ENCODE assay signal across 8 cellular contexts in the genomic region with DNA sequence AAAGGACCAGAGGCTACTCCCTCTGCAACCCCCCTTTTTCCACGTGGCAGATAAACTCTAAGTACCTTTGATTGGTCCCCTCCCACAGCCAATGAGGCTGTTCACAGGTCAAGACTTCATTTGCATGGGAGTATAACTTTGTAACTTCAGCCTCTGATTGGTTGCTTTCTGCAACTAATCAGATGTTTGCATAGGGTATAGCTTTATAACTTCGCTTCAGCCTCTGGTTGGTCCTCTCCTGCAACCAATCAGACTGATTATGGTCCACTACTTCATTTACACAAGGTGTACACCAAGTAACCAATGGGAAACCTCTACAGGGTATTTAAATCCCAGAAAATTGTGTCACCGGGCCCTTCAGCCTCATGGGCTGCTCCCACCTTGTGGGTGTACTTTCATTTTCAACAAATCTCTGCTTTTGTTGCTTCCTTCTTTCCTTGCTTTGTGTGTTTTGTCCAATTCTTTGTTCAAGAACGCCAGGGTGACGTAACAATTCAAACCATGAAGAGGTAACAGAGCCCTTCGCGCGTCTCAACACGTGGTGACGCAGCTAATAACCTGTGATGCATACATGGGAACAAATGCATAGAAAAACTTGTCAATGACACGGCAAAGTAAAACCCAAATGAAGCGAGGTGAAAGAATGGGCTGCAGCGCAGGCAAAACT. TPM values are rescaled to one million over a fixed set of nuclear protein-coding genes. Genes with fewer than 3 reads are reported as not detected.
A peak's percentile ranks its signal among the peaks of the same experiment; 100 is the strongest.
DNase-seq lines count a peak whose midpoint lies in the region; ATAC-seq and TF ChIP-seq lines count a peak whose summit lies in the region.

No MANE protein-coding gene starts in this region.

- H3K4me2 ChIP-seq in smooth muscle cell = peak overlapping the region; percentile 81

- H3K36me3 Mint-ChIP-seq in T-helper 2 cell treated with Interferon-gamma antibody and Interleukin-4, amounts not matched to agents 5 μg/mL and 100 μg/mL, for 36 hours (ENCODE audit: low read depth) = peaks cover 39% of the 10 kb centered on the region

- no peaks in the 10 kb centered on the region for H4K20me1 ChIP-seq in smooth muscle cell (ENCODE audit: low read depth)

- no peaks in the 10 kb centered on the region for H3K79me2 ChIP-seq in smooth muscle cell (ENCODE audit: low read depth)

- H3K9ac ChIP-seq in smooth muscle cell (ENCODE audit: low read depth) = no peak overlapping the region

- intact Hi-C loops in esophagus squamous epithelium (cut with DNase I) = no loop called here

- H3K4me1 Mint-ChIP-seq in T-helper 2 cell treated with Interferon-gamma antibody and Interleukin-4, amounts not matched to agents 5 μg/mL and 100 μg/mL, for 36 hours (ENCODE audit: low read depth) = peaks cover 31% of the 10 kb centered on the region

- H3K9me3 ChIP-seq in esophagus squamous epithelium (no peaks in the 10 kb centered on the region), smooth muscle cell (replicated peaks; ENCODE audit: low read depth) (no peaks in the 10 kb centered on the region)

- H3K27ac ChIP-seq in esophagus squamous epithelium (peak overlapping the region; percentile 77 to 90 (median 83)), smooth muscle cell (ENCODE audit: low read depth) (no peak overlapping the region)

- DNase-seq in activated CD8-positive, alpha-beta memory T cell treated with anti-CD3 and anti-CD28 coated beads, Interleukin-2, amount 50 U/mL, for 48 hours = peak; percentile 43
- DNase-seq in activated CD8-positive, alpha-beta memory T cell treated with anti-CD3 and anti-CD28 coated beads for 24 hours = no peak
- DNase-seq in T-helper 2 cell treated with Interferon-gamma antibody and Interleukin-4, amounts not matched to agents 5 μg/mL and 100 μg/mL, for 36 hours (ENCODE audit: low spot score) = no peak
- no peak for DNase-seq in esophagus squamous epithelium (lab: John Stamatoyannopoulos, UW)
- DNase-seq in smooth muscle cell (lab: John Stamatoyannopoulos, UW; ENCODE audit: unreplicated experiment) = no peak
- no peak for DNase-seq in AG08395 (ENCODE audit: low spot score)
- DNase-seq in activated gamma-delta T cell (lab: John Stamatoyannopoulos, UW) = no peak

- TF ChIP-seq CTCF in esophagus squamous epithelium (IDR thresholded peaks at IDR 0.05) (no peak), smooth muscle cell (IDR thresholded peaks at IDR 0.05; ENCODE audit: borderline replicate concordance, insufficient read depth, poor library complexity, severe bottlenecking) (no peak)

- H3K36me3 ChIP-seq in esophagus squamous epithelium = peaks cover 0 to 19% (median 3%) of the 10 kb centered on the region in 3 donors
- H3K36me3 ChIP-seq in smooth muscle cell (ENCODE audit: low read depth) = peaks cover 7% of the 10 kb centered on the region

- no peak overlapping the region for H2AFZ ChIP-seq in smooth muscle cell (ENCODE audit: low read depth)

- TF ChIP-seq POLR2A in esophagus squamous epithelium (IDR thresholded peaks at IDR 0.05) = no peak

- H3K4me3 ChIP-seq in esophagus squamous epithelium = peak overlapping the region; percentile 48 to 78 (median 60)
- no peak overlapping the region for H3K4me3 ChIP-seq in smooth muscle cell

- peak overlapping the region; percentile 94 for H3K27ac Mint-ChIP-seq in T-helper 2 cell treated with Interferon-gamma antibody and Interleukin-4, amounts not matched to agents 5 μg/mL and 100 μg/mL, for 36 hours

- no peaks in the 10 kb centered on the region for H3F3A ChIP-seq in smooth muscle cell (ENCODE audit: low read depth)

- ATAC-seq in GM18520 (IDR thresholded peaks at IDR 0.05; ENCODE audit: unreplicated experiment) = no peak

- peaks cover 6% of the 10 kb centered on the region for H3K9me3 Mint-ChIP-seq in T-helper 2 cell treated with Interferon-gamma antibody and Interleukin-4, amounts not matched to agents 5 μg/mL and 100 μg/mL, for 36 hours

- WGBS in esophagus squamous epithelium, 2 donors = 29 to 38% methylated on average over 13 of the region's 13 CpGs
- WGBS in smooth muscle cell (ENCODE audit: low lambda C conversion rate) = 95% methylated on average over 13 of the region's 13 CpGs

- peak overlapping the region; percentile 83 for H3K4me3 Mint-ChIP-seq in T-helper 2 cell treated with Interferon-gamma antibody and Interleukin-4, amounts not matched to agents 5 μg/mL and 100 μg/mL, for 36 hours

- H3K27me3 ChIP-seq in esophagus squamous epithelium = no peaks in the 10 kb centered on the region
- H3K27me3 ChIP-seq in smooth muscle cell (ENCODE audit: low read depth) = no peaks in the 10 kb centered on the region

- no peaks in the 10 kb centered on the region for H3K27me3 Mint-ChIP-seq in T-helper 2 cell treated with Interferon-gamma antibody and Interleukin-4, amounts not matched to agents 5 μg/mL and 100 μg/mL, for 36 hours (ENCODE audit: low read depth)

- peaks cover 0 to 21% (median 6%) of the 10 kb centered on the region in 3 donors for H3K4me1 ChIP-seq in esophagus squamous epithelium
- no peaks in the 10 kb centered on the region for H3K4me1 ChIP-seq in smooth muscle cell (ENCODE audit: low read depth)

RNA-seq across cellular contexts. Expression of a gene that starts 47.2 kb away (rescaled TPM):
- total RNA-seq in esophagus squamous epithelium (10 to 100 TPM; 35.6 to 58.0 (median 44.0) TPM), smooth muscle cell (50.3 and 64.8 TPM in 2 replicates)
- 31.7 and 35.4 TPM in 2 replicates for polyA plus RNA-seq in smooth muscle cell
